Comparison of ENCODE assay signal across 1 cellular context in genomic region chr1:204455063-204455830, GRCh38.
TF ChIP-seq lines count a peak whose summit lies in the region.

No MANE protein-coding gene starts in this region.

TF ChIP-seq in WTC11, 78 proteins besides CTCF, POLR2A, EP300 and RAD21:
- peak; percentile 61; the same call in 1 of the 2 replicates for TF ChIP-seq FOXK1 (CRISPR knock-in tag; IDR thresholded peaks at IDR 0.05)
- no peak for TF ChIP-seq ESRRA (CRISPR knock-in tag; IDR thresholded peaks at IDR 0.05; ENCODE audit: borderline replicate concordance)
- TF ChIP-seq GABPB1 (CRISPR knock-in tag; IDR thresholded peaks at IDR 0.05) = no peak
